ENCODE assay signal across 15 cellular contexts in genomic region chr16:71709231-71709781, GRCh38. TPM values are rescaled to one million over a fixed set of nuclear protein-coding genes. Genes with fewer than 3 reads are reported as not detected.
DNase-seq lines count a peak whose midpoint lies in the region; ATAC-seq, FAIRE-seq and TF ChIP-seq lines count a peak whose summit lies in the region.
"Had no signal": no experiment of that assay in that cellular context is flagged by ENCODE, and none has a peak within 500 bp of the region (broad histone marks: within the 10 kb centered on the region; RNA-seq: fewer than 3 reads in every experiment).

No MANE protein-coding gene starts in this region.

- TF ChIP-seq EP300 in HepG2 (IDR thresholded peaks at IDR 0.05; ENCODE audit: low read depth in 2 of 2, low read length in 2 of 2), result no peak
- TF ChIP-seq EP300 in HepG2 (CRISPR knock-in tag; IDR thresholded peaks at IDR 0.05; ENCODE audit: borderline replicate concordance), result no peak

- ATAC-seq in HepG2, result no peak
- ATAC-seq: left lobe of liver had no signal

- H3K9ac ChIP-seq in HUES6 (ENCODE audit: low read length) (no peak overlapping the region), colonic mucosa (ENCODE audit: low read depth in 2 of 2, low read length in 2 of 2) (peak overlapping the region in 1 of 2 donors; percentile 19), HepG2 (ENCODE audit: insufficient read depth, low read depth, low read length) (no peak overlapping the region)

- no peaks in the 10 kb centered on the region; the same call in 1 of the 2 replicates for H4K20me1 ChIP-seq in HepG2 (ENCODE audit: insufficient read depth, low read length)

- H3K4me3 ChIP-seq in HUES6 (ENCODE audit: low read depth, low read length) (no peak overlapping the region), colonic mucosa (no peak overlapping the region), HepG2 (replicated peaks in 1 of 3; ENCODE audit: insufficient read depth in 1 of 3, low read depth in 2 of 3, low read length in 3 of 3) (no peak overlapping the region), Peyer's patch (no peak overlapping the region)
- H3K4me3 ChIP-seq: tibial artery had no signal

- H3K4me1 ChIP-seq in HUES6 (ENCODE audit: control insufficient read depth, insufficient read depth, low read length) (peaks cover 71% of the 10 kb centered on the region), colonic mucosa (peaks cover 7% of the 10 kb centered on the region), HepG2 (ENCODE audit: insufficient read depth, low read length) (no peaks in the 10 kb centered on the region), Peyer's patch (peaks cover 0 to 29% (median 0%) of the 10 kb centered on the region in 4 donors)

- DNase-seq in AG08395 (ENCODE audit: low spot score), result peak; percentile 60
- DNase-seq in colonic mucosa, result no peak
- no peak for DNase-seq in HepG2 (ENCODE audit: low spot score)
- no peak for DNase-seq in 8988T
- no peak for DNase-seq in NCI-H1417 (lab: John Stamatoyannopoulos, UW)
- DNase-seq in Kasumi-1 (lab: John Stamatoyannopoulos, UW), result no peak
- DNase-seq in Peyer's patch, result no peak
- DNase-seq: activated CD4-positive, alpha-beta T cell treated with anti-CD3 and anti-CD28 coated beads for 48 hours; activated naive CD4-positive, alpha-beta T cell treated with Interleukin-2 at 50 U/mL for 16 hours; CD4-positive, CD25-positive, alpha-beta regulatory T cell; effector memory CD4-positive, alpha-beta T cell; NCI-H510A; tibial artery had no signal

- intact Hi-C loops in colonic mucosa (cut with DNase I), result no loop called here
- intact Hi-C loops in HepG2 (cut with micrococcal nuclease; ENCODE audit: unreplicated experiment), result no loop called here

- H3K36me3 ChIP-seq in HUES6 (ENCODE audit: control insufficient read depth, insufficient read depth, low read length), result peaks cover 6% of the 10 kb centered on the region; the same call in 1 of the 2 replicates
- no peaks in the 10 kb centered on the region for H3K36me3 ChIP-seq in colonic mucosa
- H3K36me3 ChIP-seq in HepG2 (replicated peaks in 1 of 2; ENCODE audit: control insufficient read depth in 1 of 2, insufficient read depth in 2 of 2, low read length in 2 of 2), result peaks cover 3 to 7% of the 10 kb centered on the region in 2 experiments; a peak in 3 of 5 replicates
- H3K36me3 ChIP-seq in Peyer's patch, result peaks cover 0 to 16% (median 0%) of the 10 kb centered on the region in 3 donors

- H3K27me3 ChIP-seq in HUES6 (ENCODE audit: control insufficient read depth, insufficient read depth, low read length), result no peaks in the 10 kb centered on the region
- no peaks in the 10 kb centered on the region for H3K27me3 ChIP-seq in colonic mucosa
- H3K27me3 ChIP-seq in HepG2 (ENCODE audit: control insufficient read depth in 1 of 2, insufficient read depth in 2 of 2, low read length in 2 of 2), result no peaks in the 10 kb centered on the region
- H3K27me3 ChIP-seq in Peyer's patch, result no peaks in the 10 kb centered on the region
- H3K27me3 ChIP-seq: tibial artery had no signal

- in situ Hi-C loops in HepG2 (cut with HindIII; ENCODE audit: extremely low pct_ligation_motif_present, low pct_unique_long_range_greater_than_20kb), result no loop called here

- peak overlapping the region; percentile 7; the same call in 1 of the 2 replicates for H3K27ac ChIP-seq in HUES6 (ENCODE audit: low read depth, low read length)
- H3K27ac ChIP-seq in colonic mucosa, result peak overlapping the region; percentile 74
- no peak overlapping the region for H3K27ac ChIP-seq in HepG2 (ENCODE audit: extremely low read length, insufficient read depth, low read length)
- H3K27ac ChIP-seq in Peyer's patch, result peak overlapping the region in 2 of 4 donors; percentile 60 to 64
- H3K27ac ChIP-seq: tibial artery had no signal

- CTCF ChIA-PET in HepG2 (lab: Yijun Ruan, JAX; ENCODE audit: low intra/inter-chr PET ratio, low total read pairs), result no interaction called here

- H2AFZ ChIP-seq in HepG2 (ENCODE audit: low read length), result no peak overlapping the region

- no peak for TF ChIP-seq RAD21 in HepG2 (CRISPR knock-in tag; IDR thresholded peaks at IDR 0.05)

- FAIRE-seq in HepG2 (lab: Jason Lieb, UNC), result no peak

- no TSS peak for BruUV-seq in HepG2 (replicated peaks; lab: Mats Ljungman, UMichigan)

- POLR2A ChIA-PET in HepG2 (lab: Yijun Ruan, JAX), result no interaction called here

- TF ChIP-seq CTCF in colonic mucosa (IDR thresholded peaks at IDR 0.05), result no peak
- TF ChIP-seq CTCF in HepG2 (CRISPR knock-in tag; IDR thresholded peaks at IDR 0.05), result no peak
- TF ChIP-seq CTCF in Peyer's patch (IDR thresholded peaks at IDR 0.05), result peak in 1 of 6 experiments; percentile 8

- no peaks in the 10 kb centered on the region for H3K9me3 ChIP-seq in HUES6 (ENCODE audit: control insufficient read depth, insufficient read depth, low read depth, low read length)
- no peaks in the 10 kb centered on the region for H3K9me3 ChIP-seq in colonic mucosa
- H3K9me3 ChIP-seq in HepG2 (ENCODE audit: low read length), result no peaks in the 10 kb centered on the region
- no peaks in the 10 kb centered on the region for H3K9me3 ChIP-seq in Peyer's patch
- H3K9me3 ChIP-seq: tibial artery had no signal

- 97% methylated on average over 2 of the region's 2 CpGs for WGBS in HepG2 (ENCODE audit: low lambda C conversion rate)

- no peak for TF ChIP-seq POLR2A in HepG2 (IDR thresholded peaks at IDR 0.05; ENCODE audit: insufficient read depth in 1 of 2, low read depth in 2 of 2, low read length in 2 of 2)
- no peak for TF ChIP-seq POLR2A in Peyer's patch (IDR thresholded peaks at IDR 0.05)

- no peak overlapping the region for H3K4me2 ChIP-seq in HepG2 (ENCODE audit: low read depth, low read length)

- no peaks in the 10 kb centered on the region for H3K79me2 ChIP-seq in HepG2 (ENCODE audit: insufficient read depth, low read length)

TF ChIP-seq in HepG2, 621 proteins besides CTCF, POLR2A, EP300 and RAD21:
- TF ChIP-seq ZNF292 (CRISPR knock-in tag; IDR thresholded peaks at IDR 0.05; ENCODE audit: borderline replicate concordance, low read depth), result no peak
- TF ChIP-seq CREB1 (IDR thresholded peaks at IDR 0.05), result no peak
- TF ChIP-seq CREB1 (CRISPR knock-in tag; IDR thresholded peaks at IDR 0.05), result no peak
- no peak for TF ChIP-seq TEAD2 (CRISPR knock-in tag; IDR thresholded peaks at IDR 0.05)
- TF ChIP-seq ZNF749 (CRISPR knock-in tag; IDR thresholded peaks at IDR 0.05; ENCODE audit: borderline replicate concordance), result no peak
- TF ChIP-seq MAFK (conservative IDR thresholded peaks at IDR 0.05 in 1 of 2, IDR thresholded peaks at IDR 0.05 in 1 of 2; ENCODE audit: low read length in 2 of 2), result peak; percentile 18 to 33; a peak in 3 of 4 replicates
- no peak for TF ChIP-seq ETV6 (CRISPR knock-in tag; conservative IDR thresholded peaks at IDR 0.05)
- peak; percentile 15; the same call in 1 of the 2 replicates for TF ChIP-seq MAFF (IDR thresholded peaks at IDR 0.05; ENCODE audit: low read depth, low read length)
- no peak for TF ChIP-seq JUND (CRISPR knock-in tag; IDR thresholded peaks at IDR 0.05)
- TF ChIP-seq NFE2L2 (IDR thresholded peaks at IDR 0.05; ENCODE audit: low read length), result peak; percentile 53; the same call in 1 of the 2 replicates
- TF ChIP-seq NR2F1 (CRISPR knock-in tag; IDR thresholded peaks at IDR 0.05), result no peak
TF ChIP-seq in HepG2: peak in this region for 3.

RNA-seq across cellular contexts. Expression of gene PHLPP2, which starts 15.2 kb away (rescaled TPM):
- total RNA-seq in colonic mucosa, result 10 to 100 TPM; 23.5 to 53.1 TPM
- 8.9 and 9.6 TPM in 2 replicates for total RNA-seq in HepG2 (2016; rRNA removed; fragmentation: Illumina TruSeq; extraction: Trizol)
- 11.8 and 13.6 TPM in 2 replicates for total RNA-seq in HepG2 (2016; cell fraction: cytosol; rRNA removed; fragmentation: Illumina TruSeq; extraction: Trizol; ENCODE audit: low read depth)
- total RNA-seq in HepG2 (2016; cell fraction: insoluble cytoplasmic fraction; rRNA removed; fragmentation: Illumina TruSeq; extraction: Trizol), result 8.2 and 9.0 TPM in 2 replicates
- total RNA-seq in HepG2 (2016; cell fraction: membrane; rRNA removed; fragmentation: Illumina TruSeq; extraction: Trizol), result 7.0 and 7.7 TPM in 2 replicates
- 10.5 and 11.4 TPM in 2 replicates for total RNA-seq in HepG2 (2016; cell fraction: nucleus; rRNA removed; fragmentation: Illumina TruSeq; extraction: Trizol)
- 8.9 and 13.8 TPM in 2 replicates for polyA plus RNA-seq in HepG2 (2011; rRNA removed)
- 6.1 and 9.0 TPM in 2 replicates for polyA plus RNA-seq in HepG2 (2011; cell fraction: cytosol; rRNA removed)
- 10.8 and 14.3 TPM in 2 replicates for polyA plus RNA-seq in HepG2 (2011; cell fraction: nucleus; rRNA removed)
- 5.4 and 5.8 TPM in 2 replicates for polyA plus RNA-seq in HepG2 (2012)
- polyA plus RNA-seq in HepG2 (2016; cell fraction: cytosol; fragmentation: Illumina TruSeq; extraction: Trizol; ENCODE audit: low read depth), result 0.49 and 0.51 TPM in 2 replicates
- polyA plus RNA-seq in HepG2 (2016; cell fraction: insoluble cytoplasmic fraction; fragmentation: Illumina TruSeq; extraction: Trizol; ENCODE audit: low read depth), result 4.9 and 5.3 TPM in 2 replicates
- 0.70 and 0.99 TPM in 2 replicates for polyA plus RNA-seq in HepG2 (2016; cell fraction: membrane; fragmentation: Illumina TruSeq; extraction: Trizol; ENCODE audit: low read depth)
- 10.8 and 11.1 TPM in 2 replicates for polyA plus RNA-seq in HepG2 (2016; cell fraction: nucleus; fragmentation: Illumina TruSeq; extraction: Trizol; ENCODE audit: insufficient read depth, low read depth)
- polyA minus RNA-seq in HepG2 (2011; rRNA and poly(A)+ RNA removed; ENCODE audit: low replicate concordance), result 27.4 and 35.4 TPM in 2 replicates
- 14.7 and 18.3 TPM in 2 replicates for polyA minus RNA-seq in HepG2 (2011; cell fraction: cytosol; rRNA and poly(A)+ RNA removed)
- 23.0 and 30.5 TPM in 2 replicates for polyA minus RNA-seq in HepG2 (2011; cell fraction: nucleus; rRNA and poly(A)+ RNA removed)
- 100 to 1,000 TPM in 3 of 4 donors, 10 to 100 TPM in 1; 18.2 to 170 (median 116) TPM for total RNA-seq in Peyer's patch
